ENCODE assay signal across 8 cellular contexts in the genomic region with DNA sequence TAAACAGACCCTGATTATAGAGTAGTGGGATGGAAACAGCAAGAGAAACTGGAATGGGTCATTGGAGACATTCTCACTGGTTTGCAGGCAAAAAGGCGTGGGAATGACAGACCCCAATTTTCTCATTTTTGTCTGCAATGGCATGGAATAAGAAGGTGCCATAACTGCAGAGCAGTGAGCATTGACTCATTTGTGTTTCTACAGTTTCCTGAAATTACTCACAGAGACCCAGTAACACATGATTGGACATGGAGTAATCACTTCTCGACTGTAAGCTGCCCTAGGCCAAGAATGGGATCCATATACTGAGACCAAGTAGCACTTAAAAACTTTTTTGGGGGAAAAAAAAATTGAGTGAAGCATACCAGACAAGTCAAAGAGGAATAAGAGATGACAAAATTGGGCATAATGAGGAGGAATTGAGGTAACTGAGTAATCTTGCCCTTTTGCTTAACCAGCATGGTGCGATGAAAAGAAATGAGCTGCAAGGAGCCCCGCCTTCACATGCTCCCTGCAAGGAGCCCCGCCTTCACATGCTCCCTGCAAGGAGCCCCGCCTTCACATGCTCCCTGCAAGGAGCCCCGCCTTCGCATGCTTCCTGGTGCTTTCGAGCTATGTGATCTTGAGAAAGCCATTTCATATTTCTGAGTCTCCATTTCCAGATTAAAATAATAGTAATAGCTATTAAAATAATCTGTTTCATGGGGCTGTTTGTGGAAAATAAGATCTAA. TPM values are rescaled to one million over a fixed set of nuclear protein-coding genes. Genes with fewer than 3 reads are reported as not detected.
DNase-seq lines count a peak whose midpoint lies in the region; ATAC-seq and TF ChIP-seq lines count a peak whose summit lies in the region.

No MANE protein-coding gene starts in this region.

- no peak for TF ChIP-seq CTCF in natural killer cell (IDR thresholded peaks at IDR 0.05)

- TF ChIP-seq EP300 in Ishikawa (IDR thresholded peaks at IDR 0.05; ENCODE audit: borderline replicate concordance), result no peak

- no peaks in the 10 kb centered on the region for H3K9me3 Mint-ChIP-seq in natural killer cell

- ATAC-seq in GM18505 (IDR thresholded peaks at IDR 0.05; ENCODE audit: unreplicated experiment) (peak; percentile 46), natural killer cell (peak; percentile 87 to 93 (median 90))

- peak overlapping the region; percentile 67 for H3K4me3 Mint-ChIP-seq in natural killer cell

- H3K27ac Mint-ChIP-seq in natural killer cell, result peak overlapping the region; percentile 34 to 69

- intact Hi-C loops in natural killer cell (cut with micrococcal nuclease), result no loop called here

- TF ChIP-seq RAD21 in Ishikawa (IDR thresholded peaks at IDR 0.05; ENCODE audit: low read depth), result no peak

- H3K4me1 Mint-ChIP-seq in natural killer cell, result peaks cover 16 to 21% of the 10 kb centered on the region in 2 donors

- no peaks in the 10 kb centered on the region for H3K36me3 Mint-ChIP-seq in natural killer cell

- TF ChIP-seq POLR2A in GM18505 (IDR thresholded peaks at IDR 0.05; ENCODE audit: borderline replicate concordance, extremely low read depth, insufficient read depth, insufficient read length), result no peak

- DNase-seq in activated effector memory CD4-positive, alpha-beta T cell treated with anti-CD3 and anti-CD28 coated beads, Interleukin-2, amount 50 U/mL, for 16 hours, result peak; percentile 86
- DNase-seq in natural killer cell (peak; percentile 22), A172 (ENCODE audit: low spot score) (no peak), SW 1271 (lab: John Stamatoyannopoulos, UW) (no peak), epidermal melanocyte (ENCODE audit: insufficient read length, low spot score) (no peak), H4 (ENCODE audit: low spot score) (no peak)

- H3K27me3 Mint-ChIP-seq in natural killer cell (ENCODE audit: low read depth in 2 of 2), result peaks cover 0 to 4% of the 10 kb centered on the region in 2 donors

TF ChIP-seq in Ishikawa, 13 proteins besides CTCF, POLR2A, EP300 and RAD21:
- TF ChIP-seq, protein P1, sequence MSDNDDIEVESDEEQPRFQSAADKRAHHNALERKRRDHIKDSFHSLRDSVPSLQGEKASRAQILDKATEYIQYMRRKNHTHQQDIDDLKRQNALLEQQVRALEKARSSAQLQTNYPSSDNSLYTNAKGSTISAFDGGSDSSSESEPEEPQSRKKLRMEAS (IDR thresholded peaks at IDR 0.05), result peak; percentile 43; the same call in 1 of the 2 replicates
- TF ChIP-seq CREB1 (IDR thresholded peaks at IDR 0.05; ENCODE audit: low read depth), result no peak

RNA-seq across cellular contexts. Expression of a gene that starts 44.2 kb away (rescaled TPM):
- under 1 TPM; 0.38 to 0.75 (median 0.68) TPM for total RNA-seq in natural killer cell
- total RNA-seq in A172 (2014; rRNA removed; shearing (Covaris generic)), result 2.6 and 10.4 TPM in 2 replicates
- 3.1 and 4.4 TPM in 2 replicates for total RNA-seq in H4 (2014; rRNA removed; shearing (Covaris generic))

RNA-seq across cellular contexts. Expression of a gene that starts 51.1 kb away (rescaled TPM):
- 10 to 100 TPM; 14.2 to 18.6 (median 15.2) TPM for total RNA-seq in natural killer cell
- total RNA-seq in A172 (2014; rRNA removed; shearing (Covaris generic)), result 33.4 and 46.5 TPM in 2 replicates
- 8.5 and 10.7 TPM in 2 replicates for total RNA-seq in H4 (2014; rRNA removed; shearing (Covaris generic))

Comparison
In these comparisons a context has a peak if more than half of its experiments do, and no peak if none do; other contexts are left out.
1. DNase-seq: peak in activated effector memory CD4-positive, alpha-beta T cell treated with anti-CD3 and anti-CD28 coated beads, Interleukin-2, amount 50 U/mL, for 16 hours (single experiment) and natural killer cell (single experiment); none in A172 (single experiment), SW 1271 (0 of 2), epidermal melanocyte (single experiment) and H4 (single experiment).